12 cellular contexts compared by ENCODE assay signal in genomic region chr19:10114651-10115391, GRCh38. TPM values are rescaled to one million over a fixed set of nuclear protein-coding genes. Genes with fewer than 3 reads are reported as not detected.
DNase-seq lines count a peak whose midpoint lies in the region; ATAC-seq and TF ChIP-seq lines count a peak whose summit lies in the region.
"Had no signal": no experiment of that assay in that cellular context is flagged by ENCODE, and none has a peak within 500 bp of the region (broad histone marks: within the 10 kb centered on the region; RNA-seq: fewer than 3 reads in every experiment).

No MANE protein-coding gene starts in this region.

- H3K4me3 Mint-ChIP-seq in chondrocyte (ENCODE audit: unreplicated experiment) = no peak overlapping the region

- H3K4me1 ChIP-seq in upper lobe of right lung = peaks cover 22% of the 10 kb centered on the region

- peak; percentile 55 for DNase-seq in stimulated activated CD4-positive, alpha-beta T cell treated with anti-CD3 and anti-CD28 coated beads, Interleukin-15, amount 100 ng/mL, for 24 hours
- no peak for DNase-seq in stimulated activated CD4-positive, alpha-beta T cell treated with anti-CD3 and anti-CD28 coated beads, Interleukin-4, amount 100 ng/mL, for 4 hours
- peak; percentile 59 for DNase-seq in NB4 (ENCODE audit: low read depth)
- no peak for DNase-seq in chondrocyte (ENCODE audit: low spot score)
- DNase-seq in upper lobe of right lung = peak; percentile 67
- no peak for DNase-seq in dorsolateral prefrontal cortex
- DNase-seq: activated CD4-positive, alpha-beta T cell treated with anti-CD3 and anti-CD28 coated beads for 1 hour; NCI-H2029 had no signal

- H3K27ac ChIP-seq in upper lobe of right lung = no peak overlapping the region
- H3K27ac ChIP-seq in dorsolateral prefrontal cortex = peak overlapping the region in 1 of 59 donors; percentile 36

- ATAC-seq in upper lobe of right lung = no peak
- ATAC-seq in HG03520 (IDR thresholded peaks at IDR 0.05; ENCODE audit: unreplicated experiment) = no peak
- no peak for ATAC-seq in HG02981 (IDR thresholded peaks at IDR 0.05; ENCODE audit: unreplicated experiment)
- ATAC-seq: sciatic nerve had no signal

- H3K36me3 Mint-ChIP-seq in chondrocyte (ENCODE audit: low read depth) = peaks cover 11% of the 10 kb centered on the region

- intact Hi-C loops in upper lobe of right lung (cut with DNase I) (no loop called here), dorsolateral prefrontal cortex (cut with DNase I) (loop anchor here (5.0 kb wide), 2 partner anchors 137 to 183 kb away; partner anchors contain the start of gene MRPL4 (in 1 of the 2))

- no peak for TF ChIP-seq CTCF in NB4 (IDR thresholded peaks at IDR 0.05; ENCODE audit: low read depth, low read length)
- no peak for TF ChIP-seq CTCF in chondrocyte (IDR thresholded peaks at IDR 0.05)
- no peak for TF ChIP-seq CTCF in upper lobe of right lung (IDR thresholded peaks at IDR 0.05)
- TF ChIP-seq CTCF in dorsolateral prefrontal cortex (IDR thresholded peaks at IDR 0.05 in 54 of 56, conservative IDR thresholded peaks at IDR 0.05 in 2 of 56; ENCODE audit: low read depth in 1 of 56, partially characterized antibody in 56 of 56) = no peak

- peak overlapping the region; percentile 41 for H3K27ac Mint-ChIP-seq in chondrocyte (ENCODE audit: unreplicated experiment)

- peaks cover 22% of the 10 kb centered on the region for H3K4me1 Mint-ChIP-seq in chondrocyte (ENCODE audit: low read depth)

- H3K27me3 ChIP-seq in upper lobe of right lung = no peaks in the 10 kb centered on the region
- no peaks in the 10 kb centered on the region for H3K27me3 ChIP-seq in dorsolateral prefrontal cortex

- H3K9me3 ChIP-seq in upper lobe of right lung = no peaks in the 10 kb centered on the region

- H3K36me3 ChIP-seq in upper lobe of right lung = peaks cover 62% of the 10 kb centered on the region

- TF ChIP-seq POLR2A in NB4 (IDR thresholded peaks at IDR 0.05; ENCODE audit: extremely low read depth, insufficient read length) = peak; percentile 21

- H3K4me3 ChIP-seq in NB4 (ENCODE audit: low read depth, low read length) (no peak overlapping the region), upper lobe of right lung (no peak overlapping the region), dorsolateral prefrontal cortex (no peak overlapping the region)

- no peaks in the 10 kb centered on the region for H3K9me3 Mint-ChIP-seq in chondrocyte (ENCODE audit: low read depth)

- no peaks in the 10 kb centered on the region for H3K27me3 Mint-ChIP-seq in chondrocyte (ENCODE audit: low read depth)

RNA-seq across cellular contexts. Expression of gene P2RY11, which starts 3.3 kb away (rescaled TPM):
- total RNA-seq in chondrocyte (9.5 to 13.5 TPM (median 10.4 TPM) in 3 replicates), upper lobe of right lung (13.5 TPM), dorsolateral prefrontal cortex (10 to 100 TPM; 14.1 to 36.6 (median 23.2) TPM)

RNA-seq across cellular contexts. Expression of gene EIF3G, which starts 4.9 kb away (rescaled TPM):
- 145 to 149 TPM (median 146 TPM) in 3 replicates for total RNA-seq in chondrocyte
- total RNA-seq in upper lobe of right lung = 175 TPM
- total RNA-seq in dorsolateral prefrontal cortex = 100 to 1,000 TPM in 80 of 120 experiments, 10 to 100 TPM in 40; 78.7 to 131 (median 104) TPM

RNA-seq across cellular contexts. Expression of gene PPAN, which starts 8.7 kb away (rescaled TPM):
- total RNA-seq in chondrocyte (28.2 to 33.1 TPM (median 31.0 TPM) in 3 replicates), upper lobe of right lung (35.2 TPM), dorsolateral prefrontal cortex (10 to 100 TPM; 32.9 to 65.3 (median 43.5) TPM)

RNA-seq across cellular contexts. Expression of gene ANGPTL6, which starts 12.3 kb away (rescaled TPM):
- 0.45 to 0.46 TPM in 2 of 3 replicates, not detected in the other for total RNA-seq in chondrocyte
- 0.23 TPM for total RNA-seq in upper lobe of right lung
- 1 to 10 TPM in 47 of 120 experiments, under 1 TPM in 64, not detected in 9; 0.31 to 4.0 (median 0.87) TPM for total RNA-seq in dorsolateral prefrontal cortex
- total RNA-seq: RPMI7951, sciatic nerve had no signal

RNA-seq across cellular contexts. Expression of gene SHFL, which starts 28.7 kb away (rescaled TPM):
- total RNA-seq in chondrocyte = 15.8 to 21.8 TPM (median 19.9 TPM) in 3 replicates
- 52.0 TPM for total RNA-seq in upper lobe of right lung
- 10 to 100 TPM; 34.9 to 82.2 (median 49.6) TPM for total RNA-seq in dorsolateral prefrontal cortex

Comparison
In these comparisons a context has a peak if more than half of its experiments do, and no peak if none do; other contexts are left out.
1. DNase-seq: peak in stimulated activated CD4-positive, alpha-beta T cell treated with anti-CD3 and anti-CD28 coated beads, Interleukin-15, amount 100 ng/mL, for 24 hours (single experiment), NB4 (single experiment) and upper lobe of right lung (single experiment); none in stimulated activated CD4-positive, alpha-beta T cell treated with anti-CD3 and anti-CD28 coated beads, Interleukin-4, amount 100 ng/mL, for 4 hours (0 of 2), chondrocyte (single experiment) and dorsolateral prefrontal cortex (0 of 10).